In the genomic region with DNA sequence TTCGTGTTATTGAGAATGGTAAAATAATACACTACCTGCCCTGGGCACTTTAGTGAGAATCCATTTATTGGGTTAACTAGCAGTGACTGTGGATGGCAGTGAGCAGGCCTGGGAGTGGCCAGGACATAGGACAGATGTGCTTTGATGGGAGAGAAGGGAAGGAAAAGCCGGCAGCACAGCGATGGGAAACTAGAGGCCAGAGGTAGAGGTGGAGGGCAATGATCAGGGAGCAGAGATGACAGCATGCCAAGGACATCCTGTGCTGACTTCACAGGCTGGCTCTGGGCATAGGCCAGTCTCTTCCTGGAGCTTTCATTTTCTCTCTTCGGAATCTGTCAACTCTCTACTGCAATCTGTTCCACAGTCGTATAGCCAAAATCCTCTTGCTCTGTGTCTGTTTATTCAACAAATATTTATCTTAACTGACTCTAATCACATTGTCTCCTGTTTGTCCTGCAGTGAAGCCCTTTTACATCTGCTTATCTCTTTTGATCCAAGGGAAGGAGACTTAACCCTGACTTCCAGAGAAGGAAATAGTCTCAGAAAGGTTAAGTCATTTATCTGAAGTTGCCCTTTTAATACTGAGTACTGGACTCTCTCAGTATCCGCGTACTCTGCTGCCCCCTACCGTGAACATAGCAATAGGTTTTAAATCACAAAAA, we compare ENCODE assay signal across 9 cellular contexts. TPM values are rescaled to one million over a fixed set of nuclear protein-coding genes. Genes with fewer than 3 reads are reported as not detected.
DNase-seq lines count a peak whose midpoint lies in the region; ATAC-seq and FAIRE-seq lines count a peak whose summit lies in the region.
"Had no signal": no experiment of that assay in that cellular context is flagged by ENCODE, and none has a peak within 500 bp of the region (broad histone marks: within the 10 kb centered on the region; RNA-seq: fewer than 3 reads in every experiment).

No MANE protein-coding gene starts in this region.

- peaks cover 2% of the 10 kb centered on the region for H3K4me1 Mint-ChIP-seq in T-helper 17 cell

- peaks cover 5% of the 10 kb centered on the region for H3K36me3 Mint-ChIP-seq in T-helper 17 cell (ENCODE audit: low read depth)

- no peaks in the 10 kb centered on the region for H3K27me3 Mint-ChIP-seq in T-helper 17 cell

- intact Hi-C loops in left cardiac atrium (cut with DNase I), result loop anchor here (2.0 to 10.0 kb wide), 4 partner anchors 61 to 113 kb away; a partner anchor contains a TSS

- no peak overlapping the region for H3K27ac Mint-ChIP-seq in T-helper 17 cell

- DNase-seq in GDM1 (lab: John Stamatoyannopoulos, UW), result peak; percentile 48
- peak; percentile 64 to 91 (median 72) for DNase-seq in NCI-H1417 (lab: John Stamatoyannopoulos, UW)
- DNase-seq in T-helper 17 cell, result peak; percentile 54 to 74 (median 54)
- DNase-seq in amygdala (lab: John Stamatoyannopoulos, UW), result peak in 42 of 56 donors; percentile 2 to 83 (median 36)
- DNase-seq in left cardiac atrium, result peak; percentile 86
- DNase-seq in pulmonary artery endothelial cell (ENCODE audit: low read depth, low spot score), result peak; percentile 77
- peak; percentile 72 for DNase-seq in urothelium cell line (ENCODE audit: low spot score)

- no peak overlapping the region for H3K4me3 Mint-ChIP-seq in T-helper 17 cell

- ATAC-seq in T-helper 17 cell, result peak; percentile 91
- peak; percentile 95 to 96 for ATAC-seq in left cardiac atrium
- ATAC-seq in GM21825 (IDR thresholded peaks at IDR 0.05; ENCODE audit: unreplicated experiment), result no peak

- no peaks in the 10 kb centered on the region for H3K9me3 ChIP-seq in T-helper 17 cell (ENCODE audit: control insufficient read depth, low read length, poor library complexity, severe bottlenecking)

- FAIRE-seq in urothelium cell line (lab: Jason Lieb, UNC), result no peak

RNA-seq across cellular contexts. Expression of a gene that starts 18.4 kb away (rescaled TPM):
- under 1 TPM; 0.15 to 0.16 TPM for total RNA-seq in T-helper 17 cell
- total RNA-seq in left cardiac atrium, result 1 to 10 TPM in 1 of 2 donors, under 1 TPM in 1; 0.85 to 1.3 TPM
- 0.33 and 0.78 TPM in 2 replicates for total RNA-seq in pulmonary artery endothelial cell
- total RNA-seq: mononuclear cell had no signal

RNA-seq across cellular contexts. Expression of a gene that starts 36.2 kb away (rescaled TPM):
- total RNA-seq in T-helper 17 cell (1 to 10 TPM in 1 of 2 donors, under 1 TPM in 1; 0.89 to 1.5 TPM), left cardiac atrium (10 to 100 TPM; 26.9 to 41.9 TPM), pulmonary artery endothelial cell (545 and 561 TPM in 2 replicates)

Comparison
In these comparisons a context has a peak if more than half of its experiments do, and no peak if none do; other contexts are left out.
1. RNA of a gene that starts 36.2 kb away (total RNA-seq): 545 to 561 TPM in pulmonary artery endothelial cell; 26.9 to 41.9 TPM in left cardiac atrium and 0.89 to 1.5 TPM in T-helper 17 cell; every median in the first group is over 10 times any median in the second.
2. Peak in every context shown above with its lines, with median percentiles within 50 percentile points of each other: DNase-seq.